Comparison of ENCODE assay signal across 9 cellular contexts in genomic region chr10:22723343-22723779, GRCh38. TPM values are rescaled to one million over a fixed set of nuclear protein-coding genes. Genes with fewer than 3 reads are reported as not detected.
DNase-seq lines count a peak whose midpoint lies in the region; ATAC-seq and TF ChIP-seq lines count a peak whose summit lies in the region.
"Had no signal": no experiment of that assay in that cellular context is flagged by ENCODE, and none has a peak within 500 bp of the region (broad histone marks: within the 10 kb centered on the region; RNA-seq: fewer than 3 reads in every experiment).

No MANE protein-coding gene starts in this region.

- peak; percentile 61 for ATAC-seq in Right ventricle myocardium superior (ENCODE audit: poor library complexity)
- ATAC-seq in HG02852 (IDR thresholded peaks at IDR 0.05; ENCODE audit: unreplicated experiment): peak; percentile 79

- H3K27ac ChIP-seq in left ventricle myocardium inferior (replicated peaks): no peak overlapping the region
- H3K27ac ChIP-seq in transverse colon: no peak overlapping the region
- H3K27ac ChIP-seq in sigmoid colon: no peak overlapping the region
- H3K27ac ChIP-seq: skin epidermis had no signal

- intact Hi-C loops in Right ventricle myocardium superior (cut with DNase I) (no loop called here), left ventricle myocardium inferior (cut with micrococcal nuclease) (no loop called here), transverse colon (cut with DNase I; ENCODE audit: low total_unique reads) (no loop called here), sigmoid colon (cut with DNase I) (no loop called here)

- no peaks in the 10 kb centered on the region for H3K4me1 ChIP-seq in left ventricle myocardium inferior
- no peaks in the 10 kb centered on the region for H3K4me1 ChIP-seq in transverse colon
- H3K4me1 ChIP-seq in sigmoid colon: no peaks in the 10 kb centered on the region

- H3K4me3 ChIP-seq in left ventricle myocardium inferior (no peak overlapping the region), transverse colon (no peak overlapping the region), sigmoid colon (no peak overlapping the region)
- H3K4me3 ChIP-seq: skin epidermis had no signal

- H3K27me3 ChIP-seq in left ventricle myocardium inferior (ENCODE audit: low read depth): no peaks in the 10 kb centered on the region
- H3K27me3 ChIP-seq in transverse colon: no peaks in the 10 kb centered on the region
- no peaks in the 10 kb centered on the region for H3K27me3 ChIP-seq in sigmoid colon

- no peaks in the 10 kb centered on the region for H3K9me3 ChIP-seq in left ventricle myocardium inferior (replicated peaks)
- H3K9me3 ChIP-seq in transverse colon: no peaks in the 10 kb centered on the region
- H3K9me3 ChIP-seq in sigmoid colon: no peaks in the 10 kb centered on the region

- no peak for TF ChIP-seq EP300 in transverse colon (IDR thresholded peaks at IDR 0.05; ENCODE audit: low read depth)
- no peak for TF ChIP-seq EP300 in sigmoid colon (IDR thresholded peaks at IDR 0.05)

- TF ChIP-seq CTCF in left ventricle myocardium inferior (IDR thresholded peaks at IDR 0.05; ENCODE audit: borderline replicate concordance): no peak
- no peak for TF ChIP-seq CTCF in transverse colon (IDR thresholded peaks at IDR 0.05)
- TF ChIP-seq CTCF in sigmoid colon (IDR thresholded peaks at IDR 0.05): no peak

- in situ Hi-C loops in transverse colon (cut with MboI; ENCODE audit: low pct_ligation_motif_present in 1 of 4, low pct_unique_long_range_greater_than_20kb in 1 of 4, low sequenced_read_pairs in 3 of 4): loop anchor here in 2 of 4 donors (25.0 kb wide), 2 partner anchors 711 to 736 kb away; partner anchors contain the start of gene DNAJC1 (in 1 of the 2)

- no peak for DNase-seq in Right ventricle myocardium superior
- no peak for DNase-seq in left ventricle myocardium inferior
- peak; percentile 91 for DNase-seq in MV-4-11 (lab: John Stamatoyannopoulos, UW)
- peak; percentile 21 for DNase-seq in transverse colon
- no peak for DNase-seq in sigmoid colon
- DNase-seq in NCI-H774 (lab: John Stamatoyannopoulos, UW): no peak
- DNase-seq in iPS-NIHi11 (ENCODE audit: low spot score): no peak

- TF ChIP-seq POLR2A in transverse colon (IDR thresholded peaks at IDR 0.05) (no peak), sigmoid colon (IDR thresholded peaks at IDR 0.05) (no peak)

- 71% methylated on average over 5 of the region's 5 CpGs; no CpG with 5 or more reads in 1 of the 2 donors for WGBS in transverse colon (ENCODE audit: low coverage in 1 of 2), 2 donors
- WGBS in sigmoid colon, 2 donors: 54 to 74% methylated on average over 5 of the region's 5 CpGs

- H3K36me3 ChIP-seq in left ventricle myocardium inferior (no peaks in the 10 kb centered on the region), transverse colon (no peaks in the 10 kb centered on the region), sigmoid colon (no peaks in the 10 kb centered on the region)

RNA-seq across cellular contexts. Expression of gene PIP4K2A, which starts 9.0 kb away (rescaled TPM):
- total RNA-seq in Right ventricle myocardium superior (13.9 TPM), left ventricle myocardium inferior (12.6 TPM), transverse colon (10 to 100 TPM in 3 of 4 donors, 1 to 10 TPM in 1; 2.6 to 14.9 (median 12.4) TPM), sigmoid colon (10 to 100 TPM; 16.6 to 23.2 (median 20.4) TPM)
- polyA plus RNA-seq in sigmoid colon: 10 to 100 TPM in 1 of 3 donors, 1 to 10 TPM in 2; 7.2 to 17.8 (median 7.2) TPM

Comparison
In these comparisons a context has a peak if more than half of its experiments do, and no peak if none do; other contexts are left out.
1. DNase-seq: peak in MV-4-11 (single experiment) and transverse colon (single experiment); none in Right ventricle myocardium superior (single experiment), left ventricle myocardium inferior (single experiment), sigmoid colon (single experiment), NCI-H774 (single experiment) and iPS-NIHi11 (single experiment).